ENCODE assay signal across 23 cellular contexts in the genomic region with DNA sequence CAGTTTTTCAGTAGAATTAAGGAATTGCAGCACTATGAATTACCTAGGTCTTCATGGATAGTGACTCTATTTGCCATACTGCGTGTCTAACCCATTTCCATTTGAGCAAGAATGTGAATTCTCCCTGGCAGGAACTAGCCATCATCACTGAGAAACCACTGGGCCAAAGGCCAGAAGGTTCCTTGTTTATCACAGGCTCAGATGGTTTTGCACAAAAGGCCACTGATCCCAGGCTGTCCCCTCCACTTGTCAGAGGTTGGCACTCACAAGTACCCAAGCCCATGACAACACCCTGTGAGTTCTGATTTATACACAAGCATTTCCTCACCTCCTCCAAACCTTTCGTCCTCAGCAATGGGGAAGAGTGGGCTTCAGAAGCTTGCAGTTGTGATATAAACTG.
"Had no signal": no experiment of that assay in that cellular context is flagged by ENCODE, and none has a peak within 500 bp of the region (broad histone marks: within the 10 kb centered on the region; RNA-seq: fewer than 3 reads in every experiment).

No MANE protein-coding gene starts in this region.

- H3K27me3 ChIP-seq: pancreas, right lobe of liver, testis, vagina had no signal

- H3K9me3 ChIP-seq: breast epithelium, left ventricle myocardium inferior, pancreas, right lobe of liver, testis, vagina had no signal

- ATAC-seq: activated CD4-positive, alpha-beta T cell treated with anti-CD3 and anti-CD28 coated beads for 36 hours; activated T-cell treated with anti-CD3 and anti-CD28 coated beads, Interleukin-2, amount 50 U/mL, for 4 hours; natural killer cell treated with Interleukin-12 subunit alpha and Interleukin-12 subunit beta and Interleukin-15 and Interleukin-18, amount 100 ng/mL, for 72 hours; pancreas; right lobe of liver; stimulated activated effector memory CD8-positive, alpha-beta T cell treated with anti-CD3 and anti-CD28 coated beads, Interleukin-12 subunit alpha, Interleukin-12 subunit beta, amount 100 ng/mL, for 72 hours; stimulated activated naive CD8-positive, alpha-beta T cell treated with anti-CD3 and anti-CD28 coated beads, Interleukin-15, amount 100 ng/mL, for 72 hours; WTC11 had no signal

- H3K4me1 ChIP-seq: breast epithelium, left ventricle myocardium inferior, pancreas, right lobe of liver, testis, vagina had no signal

- H3K4me3 ChIP-seq: breast epithelium, left ventricle myocardium inferior, pancreas, right lobe of liver, testis, vagina had no signal

- DNase-seq: activated CD4-positive, alpha-beta T cell treated with anti-CD3 and anti-CD28 coated beads for 36 hours; activated CD4-positive, alpha-beta T cell treated with anti-CD3 and anti-CD28 coated beads, Interleukin-2, amount 50 U/mL, for 48 hours; activated CD8-positive, alpha-beta memory T cell treated with anti-CD3 and anti-CD28 coated beads, Interleukin-2, amount 50 U/mL, for 48 hours; activated naive CD4-positive, alpha-beta T cell; activated T-cell treated with anti-CD3 and anti-CD28 coated beads, Interleukin-2, amount 50 U/mL, for 4 hours; cerebellar nuclear complex; effector CD4-positive, alpha-beta T cell; kidney glomerular epithelial cell; left ventricle myocardium inferior; mammary epithelial cell; pancreas; right lobe of liver; small intestine; stimulated activated CD4-positive, alpha-beta T cell treated with anti-CD3 and anti-CD28 coated beads, Interleukin-2, amount 100 ng/mL, for 24 hours; stimulated activated naive CD8-positive, alpha-beta T cell treated with anti-CD3 and anti-CD28 coated beads, Interleukin-15, amount 100 ng/mL, for 72 hours; T1000; testis; trophoblast cell had no signal

- H3K27ac ChIP-seq: breast epithelium, left ventricle myocardium inferior, pancreas, right lobe of liver, testis, vagina had no signal

- H3K36me3 ChIP-seq: breast epithelium, left ventricle myocardium inferior, pancreas, right lobe of liver, vagina had no signal
